ENCODE assay signal across 27 cellular contexts in genomic region chr4:75089206-75089605, GRCh38.
"Had no signal": no experiment of that assay in that cellular context is flagged by ENCODE, and none has a peak within 500 bp of the region (broad histone marks: within the 10 kb centered on the region; RNA-seq: fewer than 3 reads in every experiment).

No MANE protein-coding gene starts in this region.

- H3K4me1 ChIP-seq: neural progenitor cell, parathyroid adenoma, right atrium auricular region, stomach, testis, thyroid gland, upper lobe of left lung, vagina had no signal

- H3K9me3 ChIP-seq: neutrophil, right atrium auricular region, stomach, testis, thyroid gland, transverse colon, upper lobe of left lung, vagina had no signal

- H3K27ac Mint-ChIP-seq: naive thymus-derived CD8-positive, alpha-beta T cell; nephron; neural progenitor cell; progenitor cell of endocrine pancreas; stimulated activated naive B cell treated with anti-CD40 and anti-IgM and Interleukin-4, amounts not matched to agents 10 μg/mL and 1 μg/mL and 100 μg/mL, for 72 hours had no signal

- H3K36me3 Mint-ChIP-seq: naive thymus-derived CD8-positive, alpha-beta T cell; neural progenitor cell; stimulated activated naive B cell treated with anti-CD40 and anti-IgM and Interleukin-4, amounts not matched to agents 10 μg/mL and 1 μg/mL and 100 μg/mL, for 72 hours had no signal

- H3K4me3 Mint-ChIP-seq: naive thymus-derived CD8-positive, alpha-beta T cell; nephron; neural progenitor cell; stimulated activated naive B cell treated with anti-CD40 and anti-IgM and Interleukin-4, amounts not matched to agents 10 μg/mL and 1 μg/mL and 100 μg/mL, for 72 hours had no signal

- ATAC-seq: naive thymus-derived CD8-positive, alpha-beta T cell; sciatic nerve; stimulated activated naive B cell treated with anti-CD40 and anti-IgM and Interleukin-4, amounts not matched to agents 10 μg/mL and 1 μg/mL and 100 μg/mL, for 72 hours; stimulated activated naive CD8-positive, alpha-beta T cell treated with anti-CD3 and anti-CD28 coated beads, Interleukin-15, Interleukin-2, amounts not matched to agents 100 U/mL and 50 U/mL, for 24 hours had no signal

- DNase-seq: islet precursor cell; left ventricle myocardium inferior; midbrain; naive thymus-derived CD8-positive, alpha-beta T cell; occipital lobe; stimulated activated CD4-positive, alpha-beta T cell treated with anti-CD3 and anti-CD28 coated beads, Interleukin-12 subunit alpha, Interleukin-12 subunit beta, amount 100 ng/mL, for 4 hours; stimulated activated CD4-positive, alpha-beta T cell treated with anti-CD3 and anti-CD28 coated beads, Interleukin-15, amount 100 ng/mL, for 24 hours; stimulated activated CD4-positive, alpha-beta T cell treated with anti-CD3 and anti-CD28 coated beads, Interleukin-2, amount 100 ng/mL, for 24 hours; stimulated activated CD4-positive, alpha-beta T cell treated with anti-CD3 and anti-CD28 coated beads, Interleukin-4, amount 100 ng/mL, for 1 hour; stimulated activated naive B cell treated with anti-CD40 and anti-IgM and Interleukin-4, amounts not matched to agents 10 μg/mL and 1 μg/mL and 100 μg/mL, for 72 hours; stimulated activated naive CD8-positive, alpha-beta T cell treated with anti-CD3 and anti-CD28 coated beads, Interleukin-15, Interleukin-2, amounts not matched to agents 100 U/mL and 50 U/mL, for 24 hours; stomach; testis; thyroid gland; transverse colon; upper lobe of left lung had no signal

- H3K27me3 Mint-ChIP-seq: naive thymus-derived CD8-positive, alpha-beta T cell; progenitor cell of endocrine pancreas had no signal

- H3K4me3 ChIP-seq: hepatocyte, left ventricle myocardium inferior, lung, neural progenitor cell, right atrium auricular region, skin epidermis, stomach, testis, thyroid gland, transverse colon, upper lobe of left lung, vagina had no signal

- H3K36me3 ChIP-seq: left ventricle myocardium inferior, neural progenitor cell, neutrophil, right atrium auricular region, stomach, thyroid gland, transverse colon, upper lobe of left lung, vagina had no signal

- H3K4me1 Mint-ChIP-seq: naive thymus-derived CD8-positive, alpha-beta T cell; nephron; neural progenitor cell; stimulated activated naive B cell treated with anti-CD40 and anti-IgM and Interleukin-4, amounts not matched to agents 10 μg/mL and 1 μg/mL and 100 μg/mL, for 72 hours had no signal
